9 cellular contexts compared by ENCODE assay signal in genomic region chr1:78101514-78101913, GRCh38. TPM values are rescaled to one million over a fixed set of nuclear protein-coding genes. Genes with fewer than 3 reads are reported as not detected.
DNase-seq lines count a peak whose midpoint lies in the region; TF ChIP-seq lines count a peak whose summit lies in the region.
"Had no signal": no experiment of that assay in that cellular context is flagged by ENCODE, and none has a peak within 500 bp of the region (broad histone marks: within the 10 kb centered on the region; RNA-seq: fewer than 3 reads in every experiment).

No MANE protein-coding gene starts in this region.

- DNase-seq in HT1080 (ENCODE audit: low read depth) (peak; percentile 95), astrocyte of the spinal cord (ENCODE audit: low read depth, low spot score) (peak; percentile 97), iPS-NIHi11 (ENCODE audit: low spot score) (peak; percentile 16), tibial artery (peak; percentile 33 to 68), SIG-M5 treated with dmso at 0.1 percent for 504 hours (lab: John Stamatoyannopoulos, UW; ENCODE audit: unreplicated experiment) (no peak), endothelial cell (ENCODE audit: low spot score) (no peak)
- no peak for DNase-seq in activated naive CD4-positive, alpha-beta T cell treated with anti-CD3 and anti-CD28 coated beads, Interleukin-2, amount 10 ng/mL, durations not matched to agents 7 days and 5 days

- intact Hi-C loops in tibial artery (cut with DNase I; ENCODE audit: low total_unique reads): no loop called here

- H3K9me3 Mint-ChIP-seq in activated naive CD4-positive, alpha-beta T cell treated with anti-CD3 and anti-CD28 coated beads, Interleukin-2, amount 10 ng/mL, durations not matched to agents 7 days and 5 days: no peaks in the 10 kb centered on the region
- no peaks in the 10 kb centered on the region for H3K9me3 Mint-ChIP-seq in endothelial cell (ENCODE audit: unreplicated experiment)
- H3K9me3 Mint-ChIP-seq: activated T-helper 2 cell treated with anti-CD3 and anti-CD28 coated beads, Interferon-gamma antibody, Interleukin-2, Interleukin-4, amounts not matched to agents 10 μg/mL and 5 μg/mL and 100 μg/mL, durations not matched to agents 14 hours and 24 hours and 36 hours had no signal

- H3K9me3 ChIP-seq in tibial artery: no peaks in the 10 kb centered on the region

- no peak overlapping the region for H3K4me3 Mint-ChIP-seq in activated naive CD4-positive, alpha-beta T cell treated with anti-CD3 and anti-CD28 coated beads, Interleukin-2, amount 10 ng/mL, durations not matched to agents 7 days and 5 days
- no peak overlapping the region for H3K4me3 Mint-ChIP-seq in endothelial cell (ENCODE audit: unreplicated experiment)

- no peaks in the 10 kb centered on the region for H3K27me3 Mint-ChIP-seq in activated naive CD4-positive, alpha-beta T cell treated with anti-CD3 and anti-CD28 coated beads, Interleukin-2, amount 10 ng/mL, durations not matched to agents 7 days and 5 days
- no peaks in the 10 kb centered on the region for H3K27me3 Mint-ChIP-seq in endothelial cell (ENCODE audit: unreplicated experiment)

- no peaks in the 10 kb centered on the region for H3K4me1 Mint-ChIP-seq in activated naive CD4-positive, alpha-beta T cell treated with anti-CD3 and anti-CD28 coated beads, Interleukin-2, amount 10 ng/mL, durations not matched to agents 7 days and 5 days
- peaks cover 7% of the 10 kb centered on the region for H3K4me1 Mint-ChIP-seq in endothelial cell (ENCODE audit: unreplicated experiment)

- peak overlapping the region; percentile 38 to 45 for H3K27ac ChIP-seq in tibial artery
- H3K27ac ChIP-seq: SK-N-MC had no signal

- H3K36me3 ChIP-seq in tibial artery: no peaks in the 10 kb centered on the region

- no peaks in the 10 kb centered on the region for H3K27me3 ChIP-seq in tibial artery

- no peaks in the 10 kb centered on the region for H3K36me3 Mint-ChIP-seq in activated naive CD4-positive, alpha-beta T cell treated with anti-CD3 and anti-CD28 coated beads, Interleukin-2, amount 10 ng/mL, durations not matched to agents 7 days and 5 days
- H3K36me3 Mint-ChIP-seq in endothelial cell (ENCODE audit: low read depth, unreplicated experiment): no peaks in the 10 kb centered on the region

- in situ Hi-C loops in astrocyte of the spinal cord (cut with HindIII; ENCODE audit: low sequenced_read_pairs): no loop called here

- H3K4me1 ChIP-seq in tibial artery: peaks cover 0 to 44% (median 8%) of the 10 kb centered on the region in 4 donors

- TF ChIP-seq CTCF in astrocyte of the spinal cord (IDR thresholded peaks at IDR 0.05; ENCODE audit: low read depth, low read length) (no peak), tibial artery (IDR thresholded peaks at IDR 0.05) (no peak), endothelial cell (IDR thresholded peaks at IDR 0.05; ENCODE audit: unreplicated experiment) (no peak)

- CTCF ChIA-PET in activated naive CD4-positive, alpha-beta T cell treated with anti-CD3 and anti-CD28 coated beads, Interleukin-2, amount 10 ng/mL, durations not matched to agents 7 days and 5 days (lab: Charles Lee): no interaction called here

- H3K27ac Mint-ChIP-seq in activated naive CD4-positive, alpha-beta T cell treated with anti-CD3 and anti-CD28 coated beads, Interleukin-2, amount 10 ng/mL, durations not matched to agents 7 days and 5 days: no peak overlapping the region
- H3K27ac Mint-ChIP-seq in endothelial cell (ENCODE audit: unreplicated experiment): no peak overlapping the region
- H3K27ac Mint-ChIP-seq: activated T-helper 2 cell treated with anti-CD3 and anti-CD28 coated beads, Interferon-gamma antibody, Interleukin-2, Interleukin-4, amounts not matched to agents 10 μg/mL and 5 μg/mL and 100 μg/mL, durations not matched to agents 14 hours and 24 hours and 36 hours had no signal

- H3K4me3 ChIP-seq in astrocyte of the spinal cord (ENCODE audit: low read depth, low read length): no peak overlapping the region
- no peak overlapping the region for H3K4me3 ChIP-seq in tibial artery
- H3K4me3 ChIP-seq: SK-N-MC had no signal

RNA-seq across cellular contexts. Expression of gene GIPC2, which starts 55.7 kb away (rescaled TPM):
- not detected in 2 replicates for total RNA-seq in HT1080 (2014; rRNA removed; shearing (Covaris generic))
- 0.03 and 0.07 TPM in 2 replicates for polyA plus RNA-seq in HT1080 (2015; cell fraction: cytosol; rRNA removed)
- not detected in 2 replicates for polyA plus RNA-seq in HT1080 (2015; cell fraction: nucleus; rRNA removed)
- total RNA-seq in endothelial cell (ENCODE audit: unreplicated experiment): 2.9 TPM

Comparison
In these comparisons a context has a peak if more than half of its experiments do, and no peak if none do; other contexts are left out.
1. DNase-seq: peak in HT1080 (single experiment), astrocyte of the spinal cord (single experiment), iPS-NIHi11 (single experiment) and tibial artery (2 of 2); none in activated naive CD4-positive, alpha-beta T cell treated with anti-CD3 and anti-CD28 coated beads, Interleukin-2, amount 10 ng/mL, durations not matched to agents 7 days and 5 days (single experiment), SIG-M5 treated with dmso at 0.1 percent for 504 hours (single experiment) and endothelial cell (single experiment).